Comparison of ENCODE assay signal across 18 cellular contexts in genomic region chr13:102643656-102644055, GRCh38. TPM values are rescaled to one million over a fixed set of nuclear protein-coding genes. Genes with fewer than 3 reads are reported as not detected.
"Had no signal": no experiment of that assay in that cellular context is flagged by ENCODE, and none has a peak within 500 bp of the region (broad histone marks: within the 10 kb centered on the region; RNA-seq: fewer than 3 reads in every experiment).

No MANE protein-coding gene starts in this region.

- H3K27me3 ChIP-seq: colonic mucosa, esophagus squamous epithelium, foreskin keratinocyte, suprapubic skin, upper lobe of left lung had no signal

- H3K9me3 ChIP-seq: colonic mucosa, esophagus squamous epithelium, suprapubic skin, upper lobe of left lung had no signal

- H3K4me3 ChIP-seq: colonic mucosa, esophagus squamous epithelium, SK-N-MC, suprapubic skin, upper lobe of left lung had no signal

- H3K27ac Mint-ChIP-seq: natural killer cell had no signal

- DNase-seq: activated effector memory CD4-positive, alpha-beta T cell treated with anti-CD3 and anti-CD28 coated beads, Interleukin-2, amount 50 U/mL, for 16 hours; amygdala; colonic mucosa; esophagus squamous epithelium; foreskin keratinocyte; natural killer cell; stimulated activated CD4-positive, alpha-beta T cell treated with anti-CD3 and anti-CD28 coated beads, Interleukin-2, amount 100 ng/mL, for 24 hours; stimulated activated naive CD4-positive, alpha-beta T cell; upper lobe of left lung had no signal

- H3K4me3 Mint-ChIP-seq: natural killer cell had no signal

- H3K27ac ChIP-seq: colonic mucosa, esophagus squamous epithelium, foreskin keratinocyte, SK-N-MC, suprapubic skin, upper lobe of left lung had no signal

- H3K9me3 Mint-ChIP-seq: natural killer cell had no signal

- FAIRE-seq: bronchial epithelial cell, TTC549 had no signal

RNA-seq across cellular contexts. Expression of gene METTL21C, which starts 51.2 kb away (rescaled TPM):
- total RNA-seq: bronchial epithelial cell; colonic mucosa; esophagus squamous epithelium; foreskin keratinocyte; lung microvascular endothelial cell; natural killer cell; omental fat pad; pulmonary artery endothelial cell; sciatic nerve; suprapubic skin; T-helper 1 cell treated with Interleukin-12 subunit alpha and Interleukin-12 subunit beta and Interleukin-4 antibody, amounts not matched to agents 30 ng/mL and 1 ng/mL, for 36 hours; upper lobe of left lung had no signal
